ENCODE assay signal across 9 cellular contexts in the genomic region with DNA sequence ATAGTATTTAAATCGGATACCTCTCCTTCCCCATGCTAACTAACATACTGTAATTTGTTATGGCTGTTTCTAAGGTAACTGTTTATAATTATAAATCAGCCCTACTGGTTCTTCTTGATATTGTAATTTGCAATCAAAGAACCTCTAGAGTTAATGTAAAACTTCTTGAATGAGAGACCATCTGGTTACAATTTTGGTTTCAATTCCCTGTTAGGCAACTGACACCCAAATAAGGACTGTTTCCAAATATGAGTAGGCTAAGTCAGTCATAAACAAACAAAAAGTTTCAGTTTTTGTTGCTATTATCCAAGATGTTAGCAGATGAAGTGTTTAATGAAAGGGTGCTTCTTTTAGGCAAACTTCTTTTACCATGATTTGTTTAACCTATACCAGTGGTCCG.
DNase-seq lines count a peak whose midpoint lies in the region; ATAC-seq and TF ChIP-seq lines count a peak whose summit lies in the region.
"Had no signal": no experiment of that assay in that cellular context is flagged by ENCODE, and none has a peak within 500 bp of the region (broad histone marks: within the 10 kb centered on the region; RNA-seq: fewer than 3 reads in every experiment).

No MANE protein-coding gene starts in this region.

- no peak overlapping the region for H3K27ac Mint-ChIP-seq in glutamatergic neuron (ENCODE audit: unreplicated experiment)

- H3K36me3 ChIP-seq in tibial nerve (no peaks in the 10 kb centered on the region), testis (ENCODE audit: low read depth, missing control alignments) (no peaks in the 10 kb centered on the region)

- no peaks in the 10 kb centered on the region for H3K36me3 Mint-ChIP-seq in glutamatergic neuron (ENCODE audit: unreplicated experiment)

- TF ChIP-seq POLR2A in tibial nerve (IDR thresholded peaks at IDR 0.05) (no peak), testis (IDR thresholded peaks at IDR 0.05) (no peak)

- H3K27ac ChIP-seq in tibial nerve, result peak overlapping the region; percentile 19 to 93 (median 62)
- peak overlapping the region in 1 of 2 donors; percentile 17 for H3K27ac ChIP-seq in testis

- peaks cover 4% of the 10 kb centered on the region for H3K27me3 Mint-ChIP-seq in glutamatergic neuron (ENCODE audit: unreplicated experiment)

- peaks cover 0 to 74% (median 33%) of the 10 kb centered on the region in 4 donors for H3K4me1 ChIP-seq in tibial nerve
- peaks cover 8% of the 10 kb centered on the region for H3K4me1 ChIP-seq in testis

- peaks cover 4% of the 10 kb centered on the region for H3K9me3 Mint-ChIP-seq in glutamatergic neuron (ENCODE audit: unreplicated experiment)

- no peaks in the 10 kb centered on the region for H3K9me3 ChIP-seq in tibial nerve
- no peaks in the 10 kb centered on the region for H3K9me3 ChIP-seq in testis

- WGBS in tibial nerve, 2 donors, result 27 to 42% methylated on average over 2 of the region's 2 CpGs
- WGBS in testis, 2 donors, result 42 to 47% methylated on average over 2 of the region's 2 CpGs

- TF ChIP-seq CTCF in tibial nerve (IDR thresholded peaks at IDR 0.05), result no peak
- TF ChIP-seq CTCF in testis (IDR thresholded peaks at IDR 0.05), result no peak
- no peak for TF ChIP-seq CTCF in glutamatergic neuron (IDR thresholded peaks at IDR 0.05; ENCODE audit: partially characterized antibody, unreplicated experiment)

- no peak overlapping the region for H3K4me3 Mint-ChIP-seq in glutamatergic neuron (ENCODE audit: unreplicated experiment)

- DNase-seq in AG08396 (ENCODE audit: low spot score) (peak; percentile 36), fibroblast of gingiva (ENCODE audit: low read depth) (peak; percentile 90), tibial nerve (ENCODE audit: low spot score in 2 of 2) (no peak), testis (no peak), cerebellar nuclear complex (lab: John Stamatoyannopoulos, UW) (no peak), glutamatergic neuron (no peak)
- DNase-seq: DND-41 had no signal

- peak in 1 of 2 donors; percentile 23 for TF ChIP-seq EP300 in tibial nerve (IDR thresholded peaks at IDR 0.05)

- no peaks in the 10 kb centered on the region for H3K27me3 ChIP-seq in tibial nerve
- H3K27me3 ChIP-seq in testis, result no peaks in the 10 kb centered on the region

- intact Hi-C loops in testis (cut with DNase I; ENCODE audit: low total_unique reads), result no loop called here

- H3K4me1 Mint-ChIP-seq in glutamatergic neuron (ENCODE audit: low read depth, unreplicated experiment), result peaks cover 33% of the 10 kb centered on the region

- H3K4me3 ChIP-seq in tibial nerve (peak overlapping the region in 1 of 4 donors; percentile 21), testis (no peak overlapping the region)

- ATAC-seq in GM19438 (IDR thresholded peaks at IDR 0.05; ENCODE audit: low read depth, unreplicated experiment), result peak; percentile 97
- peak; percentile 99 for ATAC-seq in HG03354 (IDR thresholded peaks at IDR 0.05; ENCODE audit: poor library complexity, severe bottlenecking, unreplicated experiment)

Comparison
In these comparisons a context has a peak if more than half of its experiments do, and no peak if none do; other contexts are left out.
1. DNase-seq: peak in AG08396 (single experiment) and fibroblast of gingiva (single experiment); none in tibial nerve (0 of 2), testis (single experiment), cerebellar nuclear complex (0 of 2) and glutamatergic neuron (single experiment).